ENCODE assay signal across 14 cellular contexts in genomic region chr15:62977952-62978811, GRCh38.
DNase-seq lines count a peak whose midpoint lies in the region; ATAC-seq, FAIRE-seq and TF ChIP-seq lines count a peak whose summit lies in the region.
"Had no signal": no experiment of that assay in that cellular context is flagged by ENCODE, and none has a peak within 500 bp of the region (broad histone marks: within the 10 kb centered on the region; RNA-seq: fewer than 3 reads in every experiment).

No MANE protein-coding gene starts in this region.

- no peaks in the 10 kb centered on the region for H3K36me3 ChIP-seq in pancreas
- H3K36me3 ChIP-seq: WERI-Rb-1 had no signal

- H3K27me3 ChIP-seq in pancreas: no peaks in the 10 kb centered on the region

- FAIRE-seq in pancreas (lab: Jason Lieb, UNC): no peak

- WGBS in pancreas, 2 donors: 83 to 86% methylated on average over 8 of the region's 8 CpGs

- DNase-seq in EL (peak; percentile 97), SW480 (ENCODE audit: low spot score) (peak; percentile 5), fibroblast of peridontal ligament (ENCODE audit: extremely low read depth) (peak; percentile 18), pancreas (no peak), RWPE1 (ENCODE audit: low spot score) (no peak), DMS53 treated with DMSO at 0.1 percent for 48 hours (lab: John Stamatoyannopoulos, UW; ENCODE audit: unreplicated experiment) (no peak)
- DNase-seq: activated CD8-positive, alpha-beta memory T cell treated with anti-CD3 and anti-CD28 coated beads, Interleukin-2, amount 50 U/mL, for 4 hours; anterior cingulate cortex; CD4-positive, alpha-beta memory T cell; MM.1S; NCI-H510A treated with DMSO at 0.1 percent for 48 hours; WERI-Rb-1 had no signal

- POLR2A ChIA-PET in RWPE1 (lab: Yijun Ruan, JAX; ENCODE audit: low non-redundant PET): no interaction called here

- ATAC-seq in pancreas (no peak), GM18909 (IDR thresholded peaks at IDR 0.05; ENCODE audit: poor library complexity, unreplicated experiment) (no peak), GM18502 (IDR thresholded peaks at IDR 0.05; ENCODE audit: poor library complexity, unreplicated experiment) (no peak)

- intact Hi-C loops in pancreas (cut with DNase I): no loop called here

- peak overlapping the region in 3 of 4 donors; percentile 11 to 34 (median 22) for H3K27ac ChIP-seq in pancreas
- H3K27ac ChIP-seq in RWPE1: no peak overlapping the region
- H3K27ac ChIP-seq: WERI-Rb-1 had no signal

- no peak for TF ChIP-seq CTCF in pancreas (IDR thresholded peaks at IDR 0.05)
- no peak for TF ChIP-seq CTCF in RWPE1 (conservative IDR thresholded peaks at IDR 0.05; ENCODE audit: low read depth)

- H3K4me3 ChIP-seq in pancreas: no peak overlapping the region

- no peaks in the 10 kb centered on the region for H3K4me1 ChIP-seq in pancreas

- no peaks in the 10 kb centered on the region for H3K9me3 ChIP-seq in pancreas

- CTCF ChIA-PET in RWPE1 (lab: Yijun Ruan, JAX): no interaction called here

Comparison
In these comparisons a context has a peak if more than half of its experiments do, and no peak if none do; other contexts are left out.
1. DNase-seq: peak in EL (single experiment), SW480 (single experiment) and fibroblast of peridontal ligament (single experiment); none in pancreas (0 of 6), RWPE1 (single experiment) and DMS53 treated with DMSO at 0.1 percent for 48 hours (single experiment).